10 cellular contexts compared by ENCODE assay signal in genomic region chr3:188689101-188689574, GRCh38.
DNase-seq lines count a peak whose midpoint lies in the region; ATAC-seq and TF ChIP-seq lines count a peak whose summit lies in the region.
"Had no signal": no experiment of that assay in that cellular context is flagged by ENCODE, and none has a peak within 500 bp of the region (broad histone marks: within the 10 kb centered on the region; RNA-seq: fewer than 3 reads in every experiment).

No MANE protein-coding gene starts in this region.

- H2AFZ ChIP-seq in neural progenitor cell (replicated peaks), result no peak overlapping the region

- H3K27me3 Mint-ChIP-seq in glutamatergic neuron (ENCODE audit: unreplicated experiment) (no peaks in the 10 kb centered on the region), neural progenitor cell (ENCODE audit: insufficient read depth, low read depth) (peaks cover 5% of the 10 kb centered on the region)

- no peak overlapping the region for H3K4me3 ChIP-seq in ascending aorta
- H3K4me3 ChIP-seq in heart right ventricle, result no peak overlapping the region
- no peak overlapping the region for H3K4me3 ChIP-seq in skeletal muscle cell (ENCODE audit: low read depth, low read length)
- no peak overlapping the region for H3K4me3 ChIP-seq in neural progenitor cell
- no peak overlapping the region for H3K4me3 ChIP-seq in WERI-Rb-1 (ENCODE audit: low read depth, low read length)
- H3K4me3 ChIP-seq: thyroid gland had no signal

- no peaks in the 10 kb centered on the region for H3K9me3 Mint-ChIP-seq in glutamatergic neuron (ENCODE audit: unreplicated experiment)
- H3K9me3 Mint-ChIP-seq in neural progenitor cell, result no peaks in the 10 kb centered on the region

- H3K36me3 Mint-ChIP-seq in glutamatergic neuron (ENCODE audit: unreplicated experiment) (no peaks in the 10 kb centered on the region), neural progenitor cell (peaks cover 2% of the 10 kb centered on the region)

- H3K4me2 ChIP-seq in neural progenitor cell, result no peak overlapping the region

- no peaks in the 10 kb centered on the region for H3K27me3 ChIP-seq in ascending aorta
- H3K27me3 ChIP-seq in heart right ventricle, result no peaks in the 10 kb centered on the region
- no peaks in the 10 kb centered on the region for H3K27me3 ChIP-seq in neural progenitor cell
- H3K27me3 ChIP-seq in WERI-Rb-1 (ENCODE audit: insufficient read depth, low read depth, severe bottlenecking), result no peaks in the 10 kb centered on the region
- H3K27me3 ChIP-seq: thyroid gland had no signal

- intact Hi-C loops in ascending aorta (cut with DNase I), result loop anchor here (10.0 kb wide), 2 partner anchors 94 to 404 kb away; no protein-coding TSS in a partner anchor
- intact Hi-C loops in heart right ventricle (cut with DNase I), result loop anchor here in 1 of 10 donors (10.0 kb wide), 1 partner anchor 256 kb away; no protein-coding TSS in a partner anchor

- 53 to 60% methylated on average over 2 of the region's 2 CpGs for WGBS in heart right ventricle, 2 donors

- DNase-seq in GM04504 (ENCODE audit: low read depth) (peak; percentile 70), ascending aorta (ENCODE audit: low spot score in 2 of 2) (peak in 1 of 2 donors; percentile 71), heart right ventricle (no peak), skeletal muscle cell (ENCODE audit: low read depth) (peak; percentile 92), glutamatergic neuron (no peak), neural progenitor cell (ENCODE audit: low spot score) (no peak), WERI-Rb-1 (no peak)
- DNase-seq in NK-92 treated with Interleukin-12 subunit alpha and Interleukin-12 subunit beta, amount 100 ng/mL, for 24 hours (lab: John Stamatoyannopoulos, UW), result no peak
- DNase-seq: NCI-H1694, thyroid gland had no signal

- TF ChIP-seq CTCF in ascending aorta (IDR thresholded peaks at IDR 0.05), result no peak
- TF ChIP-seq CTCF in heart right ventricle (IDR thresholded peaks at IDR 0.05), result no peak
- TF ChIP-seq CTCF in glutamatergic neuron (IDR thresholded peaks at IDR 0.05; ENCODE audit: partially characterized antibody, unreplicated experiment), result no peak
- no peak for TF ChIP-seq CTCF in neural progenitor cell (IDR thresholded peaks at IDR 0.05)
- TF ChIP-seq CTCF in WERI-Rb-1 (IDR thresholded peaks at IDR 0.05; ENCODE audit: low read depth, low read length), result no peak

- peak in 6 of 8 donors; percentile 31 to 68 (median 44) for ATAC-seq in heart right ventricle

- H3K9ac ChIP-seq in neural progenitor cell, result no peak overlapping the region

- H3K36me3 ChIP-seq in ascending aorta (no peaks in the 10 kb centered on the region), heart right ventricle (no peaks in the 10 kb centered on the region), neural progenitor cell (no peaks in the 10 kb centered on the region), WERI-Rb-1 (no peaks in the 10 kb centered on the region)
- H3K36me3 ChIP-seq: thyroid gland had no signal

- no peaks in the 10 kb centered on the region for H4K20me1 ChIP-seq in neural progenitor cell (ENCODE audit: low read depth)

- no peaks in the 10 kb centered on the region for H3F3A ChIP-seq in neural progenitor cell (ENCODE audit: low read depth)

- no peak overlapping the region for H3K27ac Mint-ChIP-seq in glutamatergic neuron (ENCODE audit: unreplicated experiment)
- H3K27ac Mint-ChIP-seq in neural progenitor cell, result no peak overlapping the region

- H3K9me3 ChIP-seq in ascending aorta (no peaks in the 10 kb centered on the region), heart right ventricle (no peaks in the 10 kb centered on the region), neural progenitor cell (ENCODE audit: low read depth) (no peaks in the 10 kb centered on the region), WERI-Rb-1 (ENCODE audit: severe bottlenecking) (peaks cover 4% of the 10 kb centered on the region)
- H3K9me3 ChIP-seq: thyroid gland had no signal

- peak overlapping the region; percentile 60 to 76 for H3K27ac ChIP-seq in ascending aorta
- H3K27ac ChIP-seq in heart right ventricle, result peak overlapping the region in 3 of 10 donors; percentile 5 to 75 (median 21)
- H3K27ac ChIP-seq in neural progenitor cell, result no peak overlapping the region
- H3K27ac ChIP-seq in WERI-Rb-1, result no peak overlapping the region
- H3K27ac ChIP-seq: thyroid gland had no signal

- peaks cover 3% of the 10 kb centered on the region for H3K4me1 Mint-ChIP-seq in glutamatergic neuron (ENCODE audit: low read depth, unreplicated experiment)
- peaks cover 2% of the 10 kb centered on the region for H3K4me1 Mint-ChIP-seq in neural progenitor cell

- H3K4me1 ChIP-seq in ascending aorta, result peaks cover 0 to 42% of the 10 kb centered on the region in 2 donors
- peaks cover 8 to 61% (median 49%) of the 10 kb centered on the region in 9 donors for H3K4me1 ChIP-seq in heart right ventricle
- no peaks in the 10 kb centered on the region for H3K4me1 ChIP-seq in neural progenitor cell

- no peaks in the 10 kb centered on the region for H3K79me2 ChIP-seq in neural progenitor cell (ENCODE audit: low read depth)

- H3K4me3 Mint-ChIP-seq in glutamatergic neuron (ENCODE audit: unreplicated experiment), result no peak overlapping the region
- H3K4me3 Mint-ChIP-seq in neural progenitor cell, result no peak overlapping the region

Comparison
In these comparisons a context has a peak if more than half of its experiments do, and no peak if none do; other contexts are left out.
1. DNase-seq: peak in GM04504 (single experiment) and skeletal muscle cell (single experiment); none in heart right ventricle (0 of 2), glutamatergic neuron (single experiment), neural progenitor cell (single experiment), WERI-Rb-1 (single experiment) and NK-92 treated with Interleukin-12 subunit alpha and Interleukin-12 subunit beta, amount 100 ng/mL, for 24 hours (single experiment).
2. H3K27ac ChIP-seq: peak in ascending aorta (2 of 2); none in neural progenitor cell (single experiment) and WERI-Rb-1 (single experiment).